In the genomic region with DNA sequence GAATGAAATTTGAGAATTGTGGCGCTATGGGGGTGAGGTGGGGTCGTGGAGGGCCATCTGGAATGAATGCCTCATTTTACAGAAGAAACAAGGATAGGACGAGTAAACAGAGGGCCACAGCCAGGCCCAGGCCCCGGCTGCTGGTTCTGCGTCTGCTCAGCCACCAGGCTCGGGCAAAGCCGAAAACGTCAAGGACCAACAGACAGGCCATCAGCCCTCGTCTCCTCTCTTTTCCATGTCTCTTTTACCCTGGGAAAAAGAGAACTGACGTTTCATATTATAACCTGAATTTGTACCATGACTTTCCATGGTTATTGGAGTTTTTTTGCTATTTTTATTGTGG, we compare ENCODE assay signal across 9 cellular contexts.
"Had no signal": no experiment of that assay in that cellular context is flagged by ENCODE, and none has a peak within 500 bp of the region (broad histone marks: within the 10 kb centered on the region; RNA-seq: fewer than 3 reads in every experiment).

No MANE protein-coding gene starts in this region.

- H3K9me3 ChIP-seq: adrenal gland, esophagus squamous epithelium, prostate gland, testis, upper lobe of right lung had no signal

- H3K4me1 ChIP-seq: adrenal gland, foreskin keratinocyte, prostate gland, testis, upper lobe of right lung had no signal

- H3K4me3 ChIP-seq: adrenal gland, esophagus squamous epithelium, lung, prostate gland, testis, upper lobe of right lung had no signal

- H3K27ac ChIP-seq: adrenal gland, esophagus squamous epithelium, foreskin keratinocyte, prostate gland, testis, upper lobe of right lung had no signal

- H3K4me3 Mint-ChIP-seq: naive thymus-derived CD8-positive, alpha-beta T cell; stimulated activated naive CD8-positive, alpha-beta T cell treated with anti-CD3 and anti-CD28 coated beads, Interleukin-15, amount 100 ng/mL, for 72 hours had no signal

- H3K36me3 ChIP-seq: adrenal gland, esophagus squamous epithelium, prostate gland, upper lobe of right lung had no signal

- H3K27me3 ChIP-seq: adrenal gland, esophagus squamous epithelium, foreskin keratinocyte, testis, upper lobe of right lung had no signal

- H3K27ac Mint-ChIP-seq: stimulated activated naive CD8-positive, alpha-beta T cell treated with anti-CD3 and anti-CD28 coated beads, Interleukin-15, amount 100 ng/mL, for 72 hours had no signal
